ENCODE assay signal across 27 cellular contexts in genomic region chrX:23737413-23737812, GRCh38. TPM values are rescaled to one million over a fixed set of nuclear protein-coding genes. Genes with fewer than 3 reads are reported as not detected.
DNase-seq lines count a peak whose midpoint lies in the region; ATAC-seq and TF ChIP-seq lines count a peak whose summit lies in the region.
"Had no signal": no experiment of that assay in that cellular context is flagged by ENCODE, and none has a peak within 500 bp of the region (broad histone marks: within the 10 kb centered on the region; RNA-seq: fewer than 3 reads in every experiment).

No MANE protein-coding gene starts in this region.

- no peak overlapping the region for H3K14ac ChIP-seq in trophoblast cell (ENCODE audit: low read length)

- TF ChIP-seq CTCF in MCF 10A (IDR thresholded peaks at IDR 0.05; ENCODE audit: unreplicated experiment): no peak
- TF ChIP-seq CTCF in mammary epithelial cell (conservative IDR thresholded peaks at IDR 0.05 in 1 of 2, IDR thresholded peaks at IDR 0.05 in 1 of 2; ENCODE audit: extremely low read depth in 1 of 2, insufficient read depth in 1 of 2, low read depth in 1 of 2, low read length in 2 of 2): no peak
- no peak for TF ChIP-seq CTCF in fibroblast of lung (conservative IDR thresholded peaks at IDR 0.05 in 1 of 2, IDR thresholded peaks at IDR 0.05 in 1 of 2; ENCODE audit: low read depth in 1 of 2, low read length in 2 of 2)

- peaks cover 4% of the 10 kb centered on the region for H3K36me3 Mint-ChIP-seq in MCF 10A (ENCODE audit: insufficient read depth, unreplicated experiment)
- H3K36me3 Mint-ChIP-seq: natural killer cell had no signal

- no peak overlapping the region for H4K12ac ChIP-seq in trophoblast cell (ENCODE audit: low read depth, low read length)

- intact Hi-C loops in MCF 10A (cut with micrococcal nuclease): no loop called here
- intact Hi-C loops in mammary epithelial cell (cut with micrococcal nuclease): no loop called here

- no peaks in the 10 kb centered on the region for H3K4me1 ChIP-seq in mammary epithelial cell (ENCODE audit: insufficient read depth, low read length)
- H3K4me1 ChIP-seq in fibroblast of lung (ENCODE audit: control insufficient read depth, extremely low read depth, insufficient read depth, low read length): no peaks in the 10 kb centered on the region
- peaks cover 0 to 2% of the 10 kb centered on the region in 2 experiments for H3K4me1 ChIP-seq in trophoblast cell (ENCODE audit: control insufficient read depth in 1 of 2, insufficient read depth in 2 of 2, low read length in 2 of 2)

- ATAC-seq in GM21619 (IDR thresholded peaks at IDR 0.05; ENCODE audit: unreplicated experiment): no peak
- ATAC-seq: left lung, natural killer cell, right cardiac atrium had no signal

- BruUV-seq in MCF 10A (replicated peaks; lab: Mats Ljungman, UMichigan) (no TSS peak), mammary epithelial cell (replicated peaks; lab: Mats Ljungman, UMichigan) (no TSS peak)

- H3K27me3 ChIP-seq in mammary epithelial cell (ENCODE audit: insufficient read depth, low read length) (no peaks in the 10 kb centered on the region), fibroblast of lung (ENCODE audit: control insufficient read depth, insufficient read depth, low read length) (no peaks in the 10 kb centered on the region), trophoblast cell (ENCODE audit: insufficient read depth, low read length) (no peaks in the 10 kb centered on the region)
- H3K27me3 ChIP-seq: ovary, stomach had no signal

- H3K18ac ChIP-seq in trophoblast cell (ENCODE audit: low read length): no peak overlapping the region

- H2BK12ac ChIP-seq in trophoblast cell (ENCODE audit: low read length): no peak overlapping the region

- H4K8ac ChIP-seq in trophoblast cell (ENCODE audit: low read depth, low read length): no peak overlapping the region

- no peaks in the 10 kb centered on the region for H3K79me1 ChIP-seq in trophoblast cell (ENCODE audit: low read length)

- H2BK5ac ChIP-seq in trophoblast cell (ENCODE audit: low read depth, low read length, poor library complexity): no peak overlapping the region

- POLR2A ChIA-PET in MCF 10A (lab: Yijun Ruan, JAX): no interaction called here

- dilution Hi-C loops in mammary epithelial cell (cut with HindIII; ENCODE audit: low sequenced_read_pairs): no loop called here

- H3K4me2 ChIP-seq in mammary epithelial cell (ENCODE audit: insufficient read depth, low read depth, low read length) (no peak overlapping the region), fibroblast of lung (ENCODE audit: extremely low read depth, insufficient read depth, low read length) (no peak overlapping the region), trophoblast cell (ENCODE audit: low read length) (no peak overlapping the region)
- H3K4me2 ChIP-seq: KMS-11 had no signal

- in situ Hi-C loops in mammary epithelial cell (cut with MboI; ENCODE audit: low sequenced_read_pairs in 2 of 2): loop anchor here in 1 of 2 donors (25.0 kb wide), 1 partner anchor 325 kb away; the partner anchor contains the start of gene EIF2S3
- in situ Hi-C loops in ACHN (cut with HindIII; ENCODE audit: low pct_ligation_motif_present, low pct_unique_long_range_greater_than_20kb, low sequenced_read_pairs): no loop called here

- no peaks in the 10 kb centered on the region for H3K9me3 ChIP-seq in mammary epithelial cell (replicated peaks; ENCODE audit: insufficient read depth, low read length)
- no peaks in the 10 kb centered on the region for H3K9me3 ChIP-seq in fibroblast of lung (ENCODE audit: control insufficient read depth, insufficient read depth, low read depth, low read length)
- H3K9me3 ChIP-seq in trophoblast cell (ENCODE audit: insufficient read depth, low read depth, low read length): no peaks in the 10 kb centered on the region
- H3K9me3 ChIP-seq: left lung, ovary, stomach had no signal

- no peak overlapping the region for H4K91ac ChIP-seq in trophoblast cell (ENCODE audit: low read depth, low read length)

- H3K27ac Mint-ChIP-seq in MCF 10A (ENCODE audit: low read depth, unreplicated experiment): no peak overlapping the region
- H3K27ac Mint-ChIP-seq: immature natural killer cell; natural killer cell; T-helper 1 cell treated with Interleukin-12 subunit alpha and Interleukin-12 subunit beta and Interleukin-4 antibody, amounts not matched to agents 30 μg/mL and 1 μg/mL, for 36 hours; type B pancreatic cell had no signal

- no peak overlapping the region for H3K4me3 Mint-ChIP-seq in MCF 10A (ENCODE audit: unreplicated experiment)
- H3K4me3 Mint-ChIP-seq: immature natural killer cell; natural killer cell; T-helper 1 cell treated with Interleukin-12 subunit alpha and Interleukin-12 subunit beta and Interleukin-4 antibody, amounts not matched to agents 30 μg/mL and 1 μg/mL, for 36 hours; type B pancreatic cell had no signal

- H2BK120ac ChIP-seq in trophoblast cell (ENCODE audit: insufficient read depth, low read length, poor library complexity): no peak overlapping the region

- no peak overlapping the region for H3K4me3 ChIP-seq in mammary epithelial cell (replicated peaks in 1 of 3; ENCODE audit: insufficient read depth in 1 of 3, low read depth in 2 of 3, low read length in 3 of 3)
- no peak overlapping the region for H3K4me3 ChIP-seq in fibroblast of lung (replicated peaks in 1 of 4; ENCODE audit: control extremely low read depth in 1 of 4, insufficient read depth in 1 of 4, low read depth in 3 of 4, low read length in 4 of 4)
- H3K4me3 ChIP-seq in trophoblast cell (ENCODE audit: low read depth, low read length): no peak overlapping the region
- H3K4me3 ChIP-seq: left lung, ovary, stomach had no signal

- no peak overlapping the region for H3K23ac ChIP-seq in trophoblast cell (ENCODE audit: low read length)

- H2AFZ ChIP-seq in mammary epithelial cell (ENCODE audit: low read depth, low read length): no peak overlapping the region
- H2AFZ ChIP-seq in fibroblast of lung (ENCODE audit: low read length): no peak overlapping the region
- H2AFZ ChIP-seq in trophoblast cell (ENCODE audit: insufficient read depth, low read length, poor library complexity): no peak overlapping the region

- H4K20me1 ChIP-seq in mammary epithelial cell (ENCODE audit: insufficient read depth, low read length) (peaks cover 3% of the 10 kb centered on the region), fibroblast of lung (ENCODE audit: control insufficient read depth, extremely low read depth, insufficient read depth, low read length) (peaks cover 2% of the 10 kb centered on the region)

- no peak overlapping the region for H3K4ac ChIP-seq in trophoblast cell (ENCODE audit: low read depth, low read length)

- H3K36me3 ChIP-seq in mammary epithelial cell (ENCODE audit: insufficient read depth, low read length): no peaks in the 10 kb centered on the region
- H3K36me3 ChIP-seq in fibroblast of lung (ENCODE audit: control insufficient read depth, insufficient read depth, low read length): no peaks in the 10 kb centered on the region
- no peaks in the 10 kb centered on the region for H3K36me3 ChIP-seq in trophoblast cell (ENCODE audit: control insufficient read depth in 1 of 2, insufficient read depth in 2 of 2, low read length in 2 of 2)
- H3K36me3 ChIP-seq: left lung, ovary had no signal

- peaks cover 10% of the 10 kb centered on the region for H3K27me3 Mint-ChIP-seq in MCF 10A (ENCODE audit: insufficient read depth, unreplicated experiment)
- H3K27me3 Mint-ChIP-seq: type B pancreatic cell had no signal

- H3K27ac ChIP-seq in mammary epithelial cell (ENCODE audit: insufficient read depth, low read depth, low read length) (no peak overlapping the region), fibroblast of lung (ENCODE audit: insufficient read depth, low read length) (no peak overlapping the region), trophoblast cell (ENCODE audit: low read depth, low read length) (no peak overlapping the region)
- H3K27ac ChIP-seq: KMS-11, left lung, ovary, stomach had no signal

- H3K4me1 Mint-ChIP-seq in MCF 10A (ENCODE audit: insufficient read depth, unreplicated experiment): peaks cover 13% of the 10 kb centered on the region

- peak; percentile 33 for DNase-seq in MCF 10A (ENCODE audit: unreplicated experiment)
- DNase-seq in mammary epithelial cell: no peak
- DNase-seq in NCI-H69 (lab: John Stamatoyannopoulos, UW): peak; percentile 17
- DNase-seq in fibroblast of lung (ENCODE audit: low read depth in 2 of 2): peak; percentile 12 to 33
- DNase-seq in trophoblast cell: no peak
- DNase-seq in DMS 273 (lab: John Stamatoyannopoulos, UW; ENCODE audit: unreplicated experiment): no peak
- no peak for DNase-seq in ACHN
- DNase-seq: activated CD4-positive, alpha-beta T cell treated with anti-CD3 and anti-CD28 coated beads, Interleukin-2, amount 50 U/mL, for 1 hour; activated effector memory CD4-positive, alpha-beta T cell treated with Interleukin-2 at 50 U/mL for 16 hours; cortex of kidney; foreskin melanocyte; immature natural killer cell; left lung; midbrain; natural killer cell; NCI-H1092 treated with DMSO at 0.1 percent for 48 hours; NCI-H2029 treated with DMSO at 0.1 percent for 48 hours; NCI-H446 treated with DMSO at 0.1 percent for 48 hours; NK-92 treated with Interleukin-12 subunit alpha and Interleukin-12 subunit beta, amount 100 ng/mL, for 24 hours; ovary; right cardiac atrium; stimulated activated CD4-positive, alpha-beta T cell treated with anti-CD3 and anti-CD28 coated beads, Interleukin-12 subunit alpha, Interleukin-12 subunit beta, amount 100 ng/mL, for 4 hours; stomach had no signal

- no peak overlapping the region for H2AK5ac ChIP-seq in trophoblast cell (ENCODE audit: low read length)

- no peak overlapping the region for H3K9ac ChIP-seq in mammary epithelial cell (ENCODE audit: insufficient read depth, low read length)
- H3K9ac ChIP-seq in fibroblast of lung (ENCODE audit: insufficient read depth, low read length): no peak overlapping the region
- H3K9ac ChIP-seq in trophoblast cell (ENCODE audit: low read length): no peak overlapping the region
- H3K9ac ChIP-seq: KMS-11 had no signal

- peaks cover 94% of the 10 kb centered on the region for H3K79me2 ChIP-seq in mammary epithelial cell (ENCODE audit: insufficient read depth, low read length)
- H3K79me2 ChIP-seq in fibroblast of lung (ENCODE audit: control insufficient read depth, insufficient read depth, low read length): peaks cover 67% of the 10 kb centered on the region
- peaks cover 2% of the 10 kb centered on the region for H3K79me2 ChIP-seq in trophoblast cell (ENCODE audit: control insufficient read depth, insufficient read depth, low read length, poor library complexity)

- no peaks in the 10 kb centered on the region for H3K9me3 Mint-ChIP-seq in MCF 10A (ENCODE audit: unreplicated experiment)
- H3K9me3 Mint-ChIP-seq: immature natural killer cell; natural killer cell; T-helper 1 cell treated with Interleukin-12 subunit alpha and Interleukin-12 subunit beta and Interleukin-4 antibody, amounts not matched to agents 30 μg/mL and 1 μg/mL, for 36 hours; type B pancreatic cell had no signal

- CTCF ChIA-PET in MCF 10A (lab: Yijun Ruan, JAX) (interaction anchor here (2.8 kb wide), 1 partner anchor 164 kb away, joined by 15 read pairs; no protein-coding TSS in a partner anchor), mammary epithelial cell (lab: Charles Lee; ENCODE audit: low non-redundant PET) (no interaction called here)

RNA-seq across cellular contexts. Expression of gene ACOT9, which starts 5.7 kb away (rescaled TPM):
- total RNA-seq in MCF 10A (2022) (71.9 and 83.9 TPM in 2 replicates), mammary epithelial cell (10 to 100 TPM; 57.8 to 74.1 TPM), fibroblast of lung (33.1 and 42.3 TPM in 2 replicates)
- polyA plus RNA-seq in mammary epithelial cell (45.4 TPM), fibroblast of lung (68.7 and 70.9 TPM in 2 replicates)
- polyA minus RNA-seq in mammary epithelial cell (50.8 TPM), fibroblast of lung (ENCODE audit: low replicate concordance) (8.4 and 11.4 TPM in 2 replicates)
- polyA plus RNA-seq in fibroblast of lung (2012): 60.8 and 65.7 TPM in 2 replicates
- polyA plus RNA-seq in trophoblast cell (2013): 31.6 and 32.5 TPM in 2 replicates

RNA-seq across cellular contexts. Expression of gene SAT1, which starts 45.6 kb away (rescaled TPM):
- 582 and 687 TPM in 2 replicates for total RNA-seq in MCF 10A (2022)
- total RNA-seq in mammary epithelial cell: 100 to 1,000 TPM; 453 to 593 TPM
- polyA plus RNA-seq in mammary epithelial cell: 296 TPM
- polyA minus RNA-seq in mammary epithelial cell: 156 TPM
- 148 TPM in 2 replicates for total RNA-seq in fibroblast of lung
- polyA plus RNA-seq in fibroblast of lung: 118 and 151 TPM in 2 replicates
- polyA plus RNA-seq in fibroblast of lung (2012): 68.5 and 99.8 TPM in 2 replicates
- 7.4 and 17.1 TPM in 2 replicates for polyA minus RNA-seq in fibroblast of lung (ENCODE audit: low replicate concordance)
- 142 and 148 TPM in 2 replicates for polyA plus RNA-seq in trophoblast cell (2013)

Comparison
In these comparisons a context has a peak if more than half of its experiments do, and no peak if none do; other contexts are left out.
1. DNase-seq: peak in MCF 10A (single experiment), NCI-H69 (single experiment) and fibroblast of lung (2 of 2); none in mammary epithelial cell (single experiment), trophoblast cell (0 of 2), DMS 273 (single experiment) and ACHN (single experiment).